In the genomic region with DNA sequence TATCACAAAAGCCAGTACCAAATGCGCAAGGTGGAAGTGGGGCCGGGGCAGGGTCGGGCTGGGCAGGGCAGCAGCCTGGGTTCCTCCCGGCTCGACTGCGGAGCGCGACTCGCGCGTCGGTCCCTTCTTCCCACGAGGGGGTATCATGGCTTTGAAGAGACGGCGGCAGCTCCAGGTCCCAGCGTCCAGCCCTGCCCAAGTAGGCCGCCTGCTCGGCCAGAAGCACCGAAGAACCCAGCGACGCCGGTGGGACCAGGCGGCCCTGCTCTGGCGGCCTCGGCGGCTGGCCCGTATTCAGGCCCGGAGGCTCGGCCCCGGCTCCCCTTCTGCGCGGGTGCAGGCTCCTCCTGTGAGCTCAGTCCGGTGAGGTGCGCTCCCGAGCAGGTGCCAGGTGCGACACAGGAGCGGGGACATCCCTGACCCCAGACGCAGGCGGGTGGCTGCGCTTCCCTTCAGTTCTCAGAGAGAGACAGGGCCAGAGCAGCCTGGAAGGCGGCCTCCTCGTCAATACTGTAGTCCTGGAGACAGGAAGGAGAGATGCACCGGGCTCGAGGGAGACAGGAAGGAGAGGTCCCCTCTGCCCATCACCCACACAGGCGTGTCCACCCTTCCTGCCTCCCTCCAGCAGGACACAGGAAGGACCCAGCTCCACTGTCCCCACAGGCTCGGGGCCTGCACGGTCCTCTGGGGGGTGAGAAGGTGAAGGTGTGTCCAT, we compare ENCODE assay signal across 31 cellular contexts. TPM values are rescaled to one million over a fixed set of nuclear protein-coding genes. Genes with fewer than 3 reads are reported as not detected.
DNase-seq lines count a peak whose midpoint lies in the region; ATAC-seq and TF ChIP-seq lines count a peak whose summit lies in the region.
"Had no signal": no experiment of that assay in that cellular context is flagged by ENCODE, and none has a peak within 500 bp of the region (broad histone marks: within the 10 kb centered on the region; RNA-seq: fewer than 3 reads in every experiment).

No MANE protein-coding gene starts in this region.

- no peaks in the 10 kb centered on the region for H3K27me3 Mint-ChIP-seq in activated naive CD8-positive, alpha-beta T cell
- H3K27me3 Mint-ChIP-seq in activated naive CD8-positive, alpha-beta T cell treated with anti-CD3 and anti-CD28 coated beads, Interleukin-2, amount 50 U/mL, for 24 hours, result no peaks in the 10 kb centered on the region
- no peaks in the 10 kb centered on the region for H3K27me3 Mint-ChIP-seq in activated CD8-positive, alpha-beta T cell treated with anti-CD3 and anti-CD28 coated beads for 36 hours
- H3K27me3 Mint-ChIP-seq: activated CD4-positive, alpha-beta T cell treated with anti-CD3 and anti-CD28 coated beads for 36 hours had no signal

- H3K36me3 Mint-ChIP-seq in activated naive CD8-positive, alpha-beta T cell, result no peaks in the 10 kb centered on the region
- peaks cover 4% of the 10 kb centered on the region for H3K36me3 Mint-ChIP-seq in activated naive CD8-positive, alpha-beta T cell treated with anti-CD3 and anti-CD28 coated beads, Interleukin-2, amount 50 U/mL, for 24 hours (ENCODE audit: low read depth)
- peaks cover 27% of the 10 kb centered on the region for H3K36me3 Mint-ChIP-seq in activated CD8-positive, alpha-beta T cell treated with anti-CD3 and anti-CD28 coated beads for 36 hours (ENCODE audit: low read depth)

- no peak overlapping the region for H3K4me3 ChIP-seq in tibial nerve
- H3K4me3 ChIP-seq: adrenal gland, body of pancreas, lung, pancreas, right atrium auricular region, SJSA1, smooth muscle cell, upper lobe of right lung had no signal

- WGBS in tibial nerve, 2 donors, result 83 to 89% methylated on average over 41 to 47 of the region's 47 CpGs

- no peak for TF ChIP-seq EP300 in tibial nerve (IDR thresholded peaks at IDR 0.05)

- H3K4me3 Mint-ChIP-seq in activated naive CD8-positive, alpha-beta T cell, result peak overlapping the region; percentile 56
- no peak overlapping the region for H3K4me3 Mint-ChIP-seq in activated naive CD8-positive, alpha-beta T cell treated with anti-CD3 and anti-CD28 coated beads, Interleukin-2, amount 50 U/mL, for 24 hours
- no peak overlapping the region for H3K4me3 Mint-ChIP-seq in activated CD8-positive, alpha-beta T cell treated with anti-CD3 and anti-CD28 coated beads for 36 hours
- H3K4me3 Mint-ChIP-seq: activated CD4-positive, alpha-beta T cell treated with anti-CD3 and anti-CD28 coated beads for 36 hours; activated T-helper 1 cell treated with anti-CD3 and anti-CD28 coated beads, Interleukin-12 subunit alpha, Interleukin-12 subunit beta, Interleukin-2, Interleukin-4 antibody, amounts not matched to agents 30 ng/mL and 10 ng/mL and 1 ng/mL, durations not matched to agents 14 hours and 24 hours and 36 hours; H9 had no signal

- H3K27me3 ChIP-seq in tibial nerve (peaks cover 0 to under 1% of the 10 kb centered on the region in 2 donors), foreskin keratinocyte (peaks cover 19% of the 10 kb centered on the region)
- H3K27me3 ChIP-seq: body of pancreas, pancreas, right atrium auricular region, SJSA1, upper lobe of right lung had no signal

- H3K27ac ChIP-seq in tibial nerve, result no peak overlapping the region
- no peak overlapping the region for H3K27ac ChIP-seq in foreskin keratinocyte
- H3K27ac ChIP-seq: body of pancreas, C4-2B, KMS-11, pancreas, right atrium auricular region, SJSA1, upper lobe of right lung had no signal

- no peaks in the 10 kb centered on the region for H3K9me3 ChIP-seq in tibial nerve
- H3K9me3 ChIP-seq: adrenal gland, body of pancreas, pancreas, right atrium auricular region, SJSA1, upper lobe of right lung had no signal

- no peaks in the 10 kb centered on the region for H3K9me3 Mint-ChIP-seq in activated naive CD8-positive, alpha-beta T cell (ENCODE audit: low read depth)
- no peaks in the 10 kb centered on the region for H3K9me3 Mint-ChIP-seq in activated naive CD8-positive, alpha-beta T cell treated with anti-CD3 and anti-CD28 coated beads, Interleukin-2, amount 50 U/mL, for 24 hours
- no peaks in the 10 kb centered on the region for H3K9me3 Mint-ChIP-seq in activated CD8-positive, alpha-beta T cell treated with anti-CD3 and anti-CD28 coated beads for 36 hours
- H3K9me3 Mint-ChIP-seq: activated T-helper 1 cell treated with anti-CD3 and anti-CD28 coated beads, Interleukin-12 subunit alpha, Interleukin-12 subunit beta, Interleukin-2, Interleukin-4 antibody, amounts not matched to agents 30 ng/mL and 10 ng/mL and 1 ng/mL, durations not matched to agents 14 hours and 24 hours and 36 hours; H9 had no signal

- H3K36me3 ChIP-seq in tibial nerve, result peaks cover 0 to 73% (median 9%) of the 10 kb centered on the region in 3 donors

- no peak for TF ChIP-seq CTCF in activated CD8-positive, alpha-beta T cell treated with anti-CD3 and anti-CD28 coated beads for 36 hours (IDR thresholded peaks at IDR 0.05)
- TF ChIP-seq CTCF in tibial nerve (IDR thresholded peaks at IDR 0.05) (no peak), foreskin keratinocyte (conservative IDR thresholded peaks at IDR 0.05) (no peak)

- peak overlapping the region; percentile 54 for H3K27ac Mint-ChIP-seq in activated naive CD8-positive, alpha-beta T cell
- H3K27ac Mint-ChIP-seq in activated naive CD8-positive, alpha-beta T cell treated with anti-CD3 and anti-CD28 coated beads, Interleukin-2, amount 50 U/mL, for 24 hours, result no peak overlapping the region
- H3K27ac Mint-ChIP-seq in activated CD8-positive, alpha-beta T cell treated with anti-CD3 and anti-CD28 coated beads for 36 hours, result peak overlapping the region; percentile 30
- H3K27ac Mint-ChIP-seq: activated CD4-positive, alpha-beta T cell treated with anti-CD3 and anti-CD28 coated beads for 36 hours; activated T-helper 1 cell treated with anti-CD3 and anti-CD28 coated beads, Interleukin-12 subunit alpha, Interleukin-12 subunit beta, Interleukin-2, Interleukin-4 antibody, amounts not matched to agents 30 ng/mL and 10 ng/mL and 1 ng/mL, durations not matched to agents 14 hours and 24 hours and 36 hours; H9 had no signal

- no peak for ATAC-seq in activated naive CD8-positive, alpha-beta T cell treated with anti-CD3 and anti-CD28 coated beads, Interleukin-2, amount 50 U/mL, for 24 hours
- ATAC-seq in activated CD8-positive, alpha-beta T cell treated with anti-CD3 and anti-CD28 coated beads for 36 hours, result no peak
- ATAC-seq in left lobe of liver, result peak; percentile 12
- ATAC-seq in foreskin keratinocyte, result no peak
- ATAC-seq: activated CD4-positive, alpha-beta T cell treated with anti-CD3 and anti-CD28 coated beads for 36 hours; body of pancreas; upper lobe of right lung had no signal

- DNase-seq in activated naive CD8-positive, alpha-beta T cell treated with anti-CD3 and anti-CD28 coated beads, Interleukin-2, amount 50 U/mL, for 24 hours, result no peak
- DNase-seq in activated CD8-positive, alpha-beta T cell treated with anti-CD3 and anti-CD28 coated beads for 36 hours, result no peak
- no peak for DNase-seq in left lobe of liver (ENCODE audit: low spot score)
- no peak for DNase-seq in SKM-1 treated with dmso at 0.1 percent for 144 hours (lab: John Stamatoyannopoulos, UW; ENCODE audit: unreplicated experiment)
- no peak for DNase-seq in tibial nerve (ENCODE audit: low spot score in 2 of 2)
- DNase-seq in central memory CD4-positive, alpha-beta T cell, result no peak
- no peak for DNase-seq in foreskin keratinocyte
- DNase-seq: MM.1S; NCI-H1417 treated with DMSO at 0.1 percent for 48 hours; NCI-H2081; NCI-H446; NCI-H774; stimulated activated CD4-positive, alpha-beta T cell treated with anti-CD3 and anti-CD28 coated beads, Interleukin-1b, Interleukin-23, amount 100 ng/mL, for 48 hours; upper lobe of right lung had no signal

- peaks cover 39% of the 10 kb centered on the region for H3K4me1 Mint-ChIP-seq in activated naive CD8-positive, alpha-beta T cell (ENCODE audit: low read depth)
- H3K4me1 Mint-ChIP-seq in activated naive CD8-positive, alpha-beta T cell treated with anti-CD3 and anti-CD28 coated beads, Interleukin-2, amount 50 U/mL, for 24 hours, result peaks cover 40% of the 10 kb centered on the region
- peaks cover 45% of the 10 kb centered on the region for H3K4me1 Mint-ChIP-seq in activated CD8-positive, alpha-beta T cell treated with anti-CD3 and anti-CD28 coated beads for 36 hours (ENCODE audit: low read depth)
- H3K4me1 Mint-ChIP-seq: H9 had no signal

- POLR2A ChIA-PET in activated CD8-positive, alpha-beta T cell treated with anti-CD3 and anti-CD28 coated beads for 36 hours (lab: Charles Lee), result no interaction called here

- TF ChIP-seq POLR2A in tibial nerve (IDR thresholded peaks at IDR 0.05), result no peak

- CTCF ChIA-PET in activated CD8-positive, alpha-beta T cell treated with anti-CD3 and anti-CD28 coated beads for 36 hours (lab: Charles Lee), result no interaction called here

- H3K4me1 ChIP-seq in tibial nerve (peaks cover 0 to 29% (median 17%) of the 10 kb centered on the region in 4 donors), foreskin keratinocyte (no peaks in the 10 kb centered on the region)
- H3K4me1 ChIP-seq: pancreas had no signal

- intact Hi-C loops in activated CD8-positive, alpha-beta T cell treated with anti-CD3 and anti-CD28 coated beads for 36 hours (cut with micrococcal nuclease), result no loop called here

RNA-seq across cellular contexts. Expression of a gene that starts 8.9 kb away (rescaled TPM):
- total RNA-seq in activated CD8-positive, alpha-beta T cell treated with anti-CD3 and anti-CD28 coated beads for 36 hours, result 10 to 100 TPM; 80.7 to 82.4 TPM
- total RNA-seq in left lobe of liver (10.4 TPM), tibial nerve (10 to 100 TPM; 36.5 to 56.7 (median 43.5) TPM), foreskin keratinocyte (7.6 and 7.8 TPM in 2 replicates)
- polyA plus RNA-seq in foreskin keratinocyte, result 7.8 and 8.1 TPM in 2 replicates

RNA-seq across cellular contexts. Expression of a gene that starts 9.0 kb away (rescaled TPM):
- total RNA-seq in activated CD8-positive, alpha-beta T cell treated with anti-CD3 and anti-CD28 coated beads for 36 hours, result 10 to 100 TPM; 37.1 to 37.8 TPM
- total RNA-seq in left lobe of liver, result 8.3 TPM
- total RNA-seq in tibial nerve, result 10 to 100 TPM; 12.3 to 22.5 (median 12.5) TPM
- 16.6 and 26.3 TPM in 2 replicates for total RNA-seq in foreskin keratinocyte
- 23.3 and 26.3 TPM in 2 replicates for polyA plus RNA-seq in foreskin keratinocyte

RNA-seq across cellular contexts. Expression of a gene that starts 11.0 kb away (rescaled TPM):
- total RNA-seq in activated CD8-positive, alpha-beta T cell treated with anti-CD3 and anti-CD28 coated beads for 36 hours, result 1 to 10 TPM; 5.2 to 5.3 TPM
- 0.43 TPM for total RNA-seq in left lobe of liver
- 1 to 10 TPM in 2 of 4 donors, under 1 TPM in 2; 0.87 to 1.2 (median 1.0) TPM for total RNA-seq in tibial nerve
- total RNA-seq in foreskin keratinocyte, result not detected in 2 replicates
- polyA plus RNA-seq in foreskin keratinocyte, result 0.06 and 0.09 TPM in 2 replicates
- total RNA-seq: cerebellum, Daoy, RPMI7951 had no signal
- polyA plus RNA-seq: neural cell had no signal

RNA-seq across cellular contexts. Expression of a gene that starts 34.4 kb away (rescaled TPM):
- total RNA-seq in activated CD8-positive, alpha-beta T cell treated with anti-CD3 and anti-CD28 coated beads for 36 hours, result 10 to 100 TPM; 83.1 to 89.9 TPM
- total RNA-seq in left lobe of liver, result 16.2 TPM
- 10 to 100 TPM; 32.7 to 49.4 (median 39.9) TPM for total RNA-seq in tibial nerve
- 240 and 305 TPM in 2 replicates for total RNA-seq in foreskin keratinocyte
- polyA plus RNA-seq in foreskin keratinocyte, result 317 and 391 TPM in 2 replicates

RNA-seq across cellular contexts. Expression of a gene that starts 46.4 kb away (rescaled TPM):
- 100 to 1,000 TPM; 230 to 236 TPM for total RNA-seq in activated CD8-positive, alpha-beta T cell treated with anti-CD3 and anti-CD28 coated beads for 36 hours
- 32.5 TPM for total RNA-seq in left lobe of liver
- total RNA-seq in tibial nerve, result 100 to 1,000 TPM in 2 of 4 donors, 10 to 100 TPM in 2; 86.3 to 199 (median 121) TPM
- 19.1 and 28.2 TPM in 2 replicates for total RNA-seq in foreskin keratinocyte
- 26.0 and 37.7 TPM in 2 replicates for polyA plus RNA-seq in foreskin keratinocyte
- total RNA-seq: SJSA1 had no signal
